Comparison of ENCODE assay signal across 24 cellular contexts in genomic region chr7:74165867-74166593, GRCh38.
"Had no signal": no experiment of that assay in that cellular context is flagged by ENCODE, and none has a peak within 500 bp of the region (broad histone marks: within the 10 kb centered on the region; RNA-seq: fewer than 3 reads in every experiment).

No MANE protein-coding gene starts in this region.

- H3K27ac ChIP-seq: SJSA1, SK-N-MC had no signal

- DNase-seq: Karpas-422, KG1, MG63, NCI-H1092, NCI-H1105 treated with DMSO at 0.1 percent for 48 hours, NCI-H1417 treated with DMSO at 0.1 percent for 48 hours, NCI-H146, NCI-H1694 treated with DMSO at 0.1 percent for 48 hours, NCI-H1930, NCI-H2081, NCI-H2107, NCI-H2171, NCI-H226, NCI-H446, NCI-H510A, NCI-H524 treated with DMSO at 0.1 percent for 48 hours, NCI-H69, NCI-H774, Right ventricle myocardium superior, RPMI8226, SIG-M5 had no signal

- FAIRE-seq: RCC 7860 had no signal

- H3K4me3 ChIP-seq: MG63, SJSA1, SK-N-MC had no signal

- H3K9me3 ChIP-seq: MG63, SJSA1 had no signal

- H3K36me3 ChIP-seq: MG63, SJSA1 had no signal

- H3K27me3 ChIP-seq: MG63, SJSA1 had no signal
